In the genomic region with DNA sequence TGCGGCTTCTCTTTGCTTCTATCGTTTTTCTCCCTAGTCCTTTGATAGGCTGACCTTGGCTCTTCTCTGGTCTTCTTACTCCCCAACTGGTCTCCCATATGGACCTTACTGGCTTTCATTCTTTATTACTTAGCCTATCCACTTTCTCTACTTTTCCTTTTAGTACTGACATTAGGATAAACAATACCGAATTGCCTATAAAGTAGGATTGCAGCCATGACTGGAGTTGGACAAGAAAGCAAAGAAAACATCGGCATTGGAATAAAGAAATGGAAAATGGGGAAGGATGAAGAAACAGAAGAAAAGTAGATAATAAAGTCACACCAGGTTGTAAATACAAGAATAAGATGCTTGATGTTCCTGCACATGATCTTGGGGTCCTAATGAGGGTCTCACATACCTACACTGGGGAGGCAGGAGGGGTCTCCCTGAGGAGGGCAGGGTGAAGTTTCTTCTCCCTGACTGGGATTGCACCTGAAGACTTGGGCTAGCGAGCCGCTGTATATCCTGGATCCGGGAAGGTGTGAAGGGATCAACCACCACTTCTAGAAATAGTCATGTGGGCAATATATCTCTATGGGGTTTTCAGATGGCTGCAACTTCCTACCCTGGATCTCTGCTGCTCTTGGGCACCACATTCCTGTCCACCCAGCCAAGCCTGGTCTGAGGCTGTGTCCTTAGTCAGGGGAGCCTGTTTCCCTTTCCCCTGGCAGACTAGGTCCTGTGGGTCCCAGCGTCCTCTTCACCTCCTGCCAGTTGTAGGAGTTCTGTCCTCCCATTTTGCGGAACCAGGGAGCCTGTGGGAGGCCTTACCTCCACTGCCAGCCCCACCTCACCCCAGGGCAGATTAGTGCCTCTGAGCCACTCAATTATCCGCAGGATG, we compare ENCODE assay signal across 30 cellular contexts. TPM values are rescaled to one million over a fixed set of nuclear protein-coding genes. Genes with fewer than 3 reads are reported as not detected.
A peak's percentile ranks its signal among the peaks of the same experiment; 100 is the strongest.
DNase-seq lines count a peak whose midpoint lies in the region; ATAC-seq, FAIRE-seq and TF ChIP-seq lines count a peak whose summit lies in the region.
"Had no signal": no experiment of that assay in that cellular context is flagged by ENCODE, and none has a peak within 500 bp of the region (broad histone marks: within the 10 kb centered on the region; RNA-seq: fewer than 3 reads in every experiment).

No MANE protein-coding gene starts in this region.

- ATAC-seq in HG02852 (IDR thresholded peaks at IDR 0.05; ENCODE audit: unreplicated experiment): no peak
- ATAC-seq: activated CD8-positive, alpha-beta T cell treated with anti-CD3 and anti-CD28 coated beads for 36 hours; heart right ventricle; left cardiac atrium; Panc1 had no signal

- peaks cover 4% of the 10 kb centered on the region for H3K9me3 Mint-ChIP-seq in activated naive CD8-positive, alpha-beta T cell (ENCODE audit: low read depth)
- peaks cover 13% of the 10 kb centered on the region for H3K9me3 Mint-ChIP-seq in activated naive CD8-positive, alpha-beta T cell treated with anti-CD3 and anti-CD28 coated beads for 36 hours
- H3K9me3 Mint-ChIP-seq in MCF 10A (ENCODE audit: unreplicated experiment): no peaks in the 10 kb centered on the region

- H3K9me3 ChIP-seq in iPS-15b (ENCODE audit: control insufficient read depth, insufficient read depth, low read length): no peaks in the 10 kb centered on the region
- H3K9me3 ChIP-seq: adrenal gland, Caco-2, heart right ventricle had no signal

- peaks cover 68% of the 10 kb centered on the region for H3K27me3 Mint-ChIP-seq in activated naive CD8-positive, alpha-beta T cell
- peaks cover 86% of the 10 kb centered on the region for H3K27me3 Mint-ChIP-seq in activated naive CD8-positive, alpha-beta T cell treated with anti-CD3 and anti-CD28 coated beads for 36 hours
- H3K27me3 Mint-ChIP-seq in MCF 10A (ENCODE audit: insufficient read depth, unreplicated experiment): peaks cover 99% of the 10 kb centered on the region

- POLR2A ChIA-PET in MCF 10A (lab: Yijun Ruan, JAX): interaction anchor here (0.6 kb wide), 1 partner anchor 60 kb away, joined by 3 read pairs; no protein-coding TSS in a partner anchor

- H3K4me3 ChIP-seq in iPS-15b (ENCODE audit: low read depth, low read length): peak overlapping the region; percentile 31
- H3K4me3 ChIP-seq: adrenal gland, BLaER1, GM23248, heart right ventricle, SJCRH30 had no signal

- no peak for DNase-seq in activated naive CD8-positive, alpha-beta T cell treated with anti-CD3 and anti-CD28 coated beads for 36 hours
- peak; percentile 58 for DNase-seq in NCI-H128 (lab: John Stamatoyannopoulos, UW; ENCODE audit: unreplicated experiment)
- no peak for DNase-seq in MCF 10A (ENCODE audit: unreplicated experiment)
- no peak for DNase-seq in RCC 7860 (ENCODE audit: low spot score)
- DNase-seq in A172 (ENCODE audit: low spot score): no peak
- DNase-seq: activated CD8-positive, alpha-beta T cell treated with anti-CD3 and anti-CD28 coated beads for 36 hours; adrenal gland; Caco-2; effector CD4-positive, alpha-beta T cell; erythroblast; GM23248; heart right ventricle; Karpas-422; left cardiac atrium; MV-4-11; NCI-H2081; SJCRH30; small intestine; stimulated activated CD4-positive, alpha-beta T cell treated with anti-CD3 and anti-CD28 coated beads, Interleukin-2, amount 100 ng/mL, for 24 hours had no signal

- intact Hi-C loops in MCF 10A (cut with micrococcal nuclease): no loop called here

- TF ChIP-seq CTCF in MCF 10A (IDR thresholded peaks at IDR 0.05; ENCODE audit: unreplicated experiment): no peak

- CTCF ChIA-PET in MCF 10A (lab: Yijun Ruan, JAX): no interaction called here

- H3K36me3 ChIP-seq in iPS-15b (ENCODE audit: control insufficient read depth, insufficient read depth, low read length): no peaks in the 10 kb centered on the region
- H3K36me3 ChIP-seq: adrenal gland, BLaER1, heart right ventricle, SJCRH30 had no signal

- peaks cover 15% of the 10 kb centered on the region for H3K4me1 ChIP-seq in iPS-15b (ENCODE audit: control insufficient read depth, insufficient read depth, low read length)
- H3K4me1 ChIP-seq: adrenal gland, BLaER1, SJCRH30 had no signal

- H3K4me1 Mint-ChIP-seq in activated naive CD8-positive, alpha-beta T cell (ENCODE audit: low read depth): peaks cover 22% of the 10 kb centered on the region
- H3K4me1 Mint-ChIP-seq in activated naive CD8-positive, alpha-beta T cell treated with anti-CD3 and anti-CD28 coated beads for 36 hours: peaks cover 11% of the 10 kb centered on the region
- no peaks in the 10 kb centered on the region for H3K4me1 Mint-ChIP-seq in MCF 10A (ENCODE audit: insufficient read depth, unreplicated experiment)

- H3K4me3 Mint-ChIP-seq in activated naive CD8-positive, alpha-beta T cell: peak overlapping the region; percentile 21
- H3K4me3 Mint-ChIP-seq in activated naive CD8-positive, alpha-beta T cell treated with anti-CD3 and anti-CD28 coated beads for 36 hours: no peak overlapping the region
- no peak overlapping the region for H3K4me3 Mint-ChIP-seq in MCF 10A (ENCODE audit: unreplicated experiment)
- H3K4me3 Mint-ChIP-seq: activated CD8-positive, alpha-beta T cell treated with anti-CD3 and anti-CD28 coated beads for 36 hours had no signal

- no peak overlapping the region for H3K9ac ChIP-seq in iPS-15b (ENCODE audit: low read depth, low read length)
- H3K9ac ChIP-seq: BLaER1, GM23248 had no signal

- H3K27me3 ChIP-seq in iPS-15b (ENCODE audit: control insufficient read depth, insufficient read depth, low read length): peaks cover 96% of the 10 kb centered on the region
- H3K27me3 ChIP-seq: SJCRH30 had no signal

- FAIRE-seq in RCC 7860 (lab: Jason Lieb, UNC): no peak
- FAIRE-seq: small intestine had no signal

- H3K36me3 Mint-ChIP-seq in activated naive CD8-positive, alpha-beta T cell: peaks cover 2% of the 10 kb centered on the region
- H3K36me3 Mint-ChIP-seq in activated naive CD8-positive, alpha-beta T cell treated with anti-CD3 and anti-CD28 coated beads for 36 hours: peaks cover 8% of the 10 kb centered on the region
- H3K36me3 Mint-ChIP-seq in MCF 10A (ENCODE audit: insufficient read depth, unreplicated experiment): no peaks in the 10 kb centered on the region

- no TSS peak for BruUV-seq in MCF 10A (replicated peaks; lab: Mats Ljungman, UMichigan)

- no peak overlapping the region for H3K27ac Mint-ChIP-seq in activated naive CD8-positive, alpha-beta T cell
- H3K27ac Mint-ChIP-seq in activated naive CD8-positive, alpha-beta T cell treated with anti-CD3 and anti-CD28 coated beads for 36 hours: no peak overlapping the region
- H3K27ac Mint-ChIP-seq in MCF 10A (ENCODE audit: low read depth, unreplicated experiment): no peak overlapping the region
- H3K27ac Mint-ChIP-seq: activated CD8-positive, alpha-beta T cell treated with anti-CD3 and anti-CD28 coated beads for 36 hours had no signal

RNA-seq across cellular contexts. Expression of a gene that starts 13.1 kb away (rescaled TPM):
- total RNA-seq in activated naive CD8-positive, alpha-beta T cell treated with anti-CD3 and anti-CD28 coated beads for 36 hours: not detected
- not detected in 2 replicates for total RNA-seq in MCF 10A (2022)
- total RNA-seq in A172 (2014; rRNA removed; shearing (Covaris generic)): not detected in 2 replicates
- total RNA-seq: fibroblast of villous mesenchyme, GM23248, heart right ventricle, left cardiac atrium, mesenteric fat pad, NCI-H460, omental fat pad, renal cortical epithelial cell, SJCRH30, urinary bladder had no signal
